Comparison of ENCODE assay signal across 8 cellular contexts in genomic region chr2:26034597-26035067, GRCh38. TPM values are rescaled to one million over a fixed set of nuclear protein-coding genes. Genes with fewer than 3 reads are reported as not detected.
A peak's percentile ranks its signal among the peaks of the same experiment; 100 is the strongest.
DNase-seq lines count a peak whose midpoint lies in the region; ATAC-seq, FAIRE-seq and TF ChIP-seq lines count a peak whose summit lies in the region.

No MANE protein-coding gene starts in this region.

- no peak for FAIRE-seq in A549 (lab: Jason Lieb, UNC)

- H3K36me3 Mint-ChIP-seq in activated B cell treated with CpG ODN at 0.5 μM for 24 hours (ENCODE audit: low read depth) (peaks cover 34% of the 10 kb centered on the region), glutamatergic neuron (ENCODE audit: unreplicated experiment) (no peaks in the 10 kb centered on the region)

- peak in 1 of 2 experiments; percentile 51 for DNase-seq in A549 (ENCODE audit: low read depth in 1 of 2, low spot score in 1 of 2)
- DNase-seq in H7, result peak; percentile 49
- no peak for DNase-seq in activated B cell treated with CpG ODN at 0.5 μM for 24 hours
- DNase-seq in glutamatergic neuron, result no peak
- DNase-seq in NCI-H2029 (lab: John Stamatoyannopoulos, UW), result no peak

- TF ChIP-seq CTCF in A549 (IDR thresholded peaks at IDR 0.05), result no peak
- no peak for TF ChIP-seq CTCF in activated B cell treated with CpG ODN at 0.5 μM for 24 hours (IDR thresholded peaks at IDR 0.05)
- no peak for TF ChIP-seq CTCF in glutamatergic neuron (IDR thresholded peaks at IDR 0.05; ENCODE audit: partially characterized antibody, unreplicated experiment)

- H3K4me1 Mint-ChIP-seq in activated B cell treated with CpG ODN at 0.5 μM for 24 hours (peaks cover 39% of the 10 kb centered on the region), glutamatergic neuron (ENCODE audit: low read depth, unreplicated experiment) (peaks cover 6% of the 10 kb centered on the region)

- no peak for TF ChIP-seq POLR2A in A549 (IDR thresholded peaks at IDR 0.05; ENCODE audit: low read length)

- H3K4me3 Mint-ChIP-seq in activated B cell treated with CpG ODN at 0.5 μM for 24 hours (peak overlapping the region; percentile 90), glutamatergic neuron (ENCODE audit: unreplicated experiment) (peak overlapping the region; percentile 98)

- no peaks in the 10 kb centered on the region for H3K9me3 ChIP-seq in A549
- H3K9me3 ChIP-seq in skeletal muscle satellite cell (replicated peaks; ENCODE audit: low read length), result no peaks in the 10 kb centered on the region

- H3K9me3 Mint-ChIP-seq in activated B cell treated with CpG ODN at 0.5 μM for 24 hours, result no peaks in the 10 kb centered on the region
- peaks cover 17% of the 10 kb centered on the region for H3K9me3 Mint-ChIP-seq in glutamatergic neuron (ENCODE audit: unreplicated experiment)

- intact Hi-C loops in activated B cell treated with CpG ODN at 0.5 μM for 24 hours (cut with micrococcal nuclease), result loop anchor here (1.0 to 5.0 kb wide), 7 partner anchors 10 to 1957 kb away; partner anchors contain the start of genes ADGRF3, AGBL5, ASXL2 and BABAM2

- POLR2A ChIA-PET in A549 (lab: Yijun Ruan, JAX) (interaction anchor here (0.6 to 3.9 kb wide), 17 partner anchors 8 to 84 kb away, joined by 3 to 38 read pairs (median 6); no protein-coding TSS in a partner anchor), activated B cell treated with CpG ODN at 0.5 μM for 24 hours (lab: Charles Lee) (interaction anchor here (0.5 to 3.2 kb wide), 14 partner anchors 9 to 1017 kb away, joined by 3 to 25 read pairs (median 5); partner anchors contain the start of genes AGBL5, ASXL2, HADHA and HADHB)

- peak overlapping the region; percentile 69 for H3K4me2 ChIP-seq in A549
- peak overlapping the region; percentile 85 for H3K4me2 ChIP-seq in skeletal muscle satellite cell (ENCODE audit: low read length)

- ATAC-seq in A549, result no peak; a peak in 1 of 6 replicates
- ATAC-seq in activated B cell treated with CpG ODN at 0.5 μM for 24 hours (ENCODE audit: low read depth), result no peak
- no peak for ATAC-seq in GM19395 (IDR thresholded peaks at IDR 0.05; ENCODE audit: unreplicated experiment)
- ATAC-seq in GM21381 (IDR thresholded peaks at IDR 0.05; ENCODE audit: unreplicated experiment), result no peak

- H3K36me3 ChIP-seq in H7 (replicated peaks; ENCODE audit: control insufficient read depth, insufficient read depth, low read length) (no peaks in the 10 kb centered on the region; the same call in 1 of the 2 replicates), skeletal muscle satellite cell (ENCODE audit: insufficient read depth, low read length) (peaks cover 9% of the 10 kb centered on the region)

- no peak for TF ChIP-seq RAD21 in A549 (conservative IDR thresholded peaks at IDR 0.05 in 1 of 2, IDR thresholded peaks at IDR 0.05 in 1 of 2)

- H3K27ac ChIP-seq in A549, result peak overlapping the region; percentile 88 to 95

- CTCF ChIA-PET in A549 (lab: Yijun Ruan, JAX) (interaction anchor here (0.6 to 7.2 kb wide), 17 partner anchors 11 to 110 kb away, joined by 3 to 52 read pairs (median 5); no protein-coding TSS in a partner anchor), activated B cell treated with CpG ODN at 0.5 μM for 24 hours (lab: Charles Lee) (interaction anchor here (1.3 to 1.7 kb wide), 2 partner anchors 43 to 51 kb away, joined by 3 to 6 read pairs (median 6); no protein-coding TSS in a partner anchor)

- H3K27me3 Mint-ChIP-seq in activated B cell treated with CpG ODN at 0.5 μM for 24 hours (no peaks in the 10 kb centered on the region), glutamatergic neuron (ENCODE audit: unreplicated experiment) (peaks cover 12% of the 10 kb centered on the region)

- H3K4me3 ChIP-seq in A549, result peak overlapping the region; percentile 92
- H3K4me3 ChIP-seq in H7 (ENCODE audit: insufficient read depth, low read depth, low read length), result peak overlapping the region; percentile 84
- peak overlapping the region; percentile 90 for H3K4me3 ChIP-seq in skeletal muscle satellite cell (ENCODE audit: low read length)

- H3K4me1 ChIP-seq in A549, result peaks cover 31% of the 10 kb centered on the region
- peaks cover 13% of the 10 kb centered on the region for H3K4me1 ChIP-seq in skeletal muscle satellite cell (ENCODE audit: control insufficient read depth, insufficient read depth, low read length)

- TF ChIP-seq EP300 in A549 (IDR thresholded peaks at IDR 0.05), result no peak

- H3K27ac Mint-ChIP-seq in activated B cell treated with CpG ODN at 0.5 μM for 24 hours (peak overlapping the region; percentile 92), glutamatergic neuron (ENCODE audit: unreplicated experiment) (peak overlapping the region; percentile 97)

- WGBS in A549 (ENCODE audit: missing lambda C conversion rate), result under 1% methylated on average over 24 of the region's 24 CpGs

- no peaks in the 10 kb centered on the region for H3K27me3 ChIP-seq in H7 (ENCODE audit: control insufficient read depth, insufficient read depth, low read length)
- H3K27me3 ChIP-seq in skeletal muscle satellite cell (ENCODE audit: control insufficient read depth, insufficient read depth, low read length), result no peaks in the 10 kb centered on the region

- peak overlapping the region; percentile 96 for H3K9ac ChIP-seq in skeletal muscle satellite cell (ENCODE audit: low read depth, low read length)

TF ChIP-seq in A549, 52 proteins besides CTCF, POLR2A, EP300 and RAD21:
- no peak for TF ChIP-seq JUNB (IDR thresholded peaks at IDR 0.05)
- TF ChIP-seq MYC (IDR thresholded peaks at IDR 0.05; ENCODE audit: borderline replicate concordance, low read length), result no peak
- TF ChIP-seq CHD2 (IDR thresholded peaks at IDR 0.05; ENCODE audit: low read length, partially characterized antibody), result no peak
- no peak for TF ChIP-seq GATA3 (IDR thresholded peaks at IDR 0.05; ENCODE audit: borderline replicate concordance)
- TF ChIP-seq TFCP2L1 (CRISPR knock-in tag; IDR thresholded peaks at IDR 0.05), result 0 out of 2 replicates have a peak, but pooled peaks have one; percentile 3
- TF ChIP-seq ESRRA (IDR thresholded peaks at IDR 0.05; ENCODE audit: borderline replicate concordance, low read length), result no peak
- no peak; a peak in 1 of 5 replicates for TF ChIP-seq JUN (IDR thresholded peaks at IDR 0.05)
- no peak for TF ChIP-seq ATOH8 (CRISPR knock-in tag; IDR thresholded peaks at IDR 0.05; ENCODE audit: low read depth)
- TF ChIP-seq, protein P1, sequence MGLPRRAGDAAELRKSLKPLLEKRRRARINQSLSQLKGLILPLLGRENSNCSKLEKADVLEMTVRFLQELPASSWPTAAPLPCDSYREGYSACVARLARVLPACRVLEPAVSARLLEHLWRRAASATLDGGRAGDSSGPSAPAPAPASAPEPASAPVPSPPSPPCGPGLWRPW (IDR thresholded peaks at IDR 0.05), result no peak
- TF ChIP-seq EHF (CRISPR knock-in tag; IDR thresholded peaks at IDR 0.05), result no peak
- TF ChIP-seq RARB (CRISPR knock-in tag; IDR thresholded peaks at IDR 0.05), result no peak
- peak; percentile 1; the same call in 1 of the 2 replicates for TF ChIP-seq ZC3H11A (IDR thresholded peaks at IDR 0.05)
- TF ChIP-seq SREBF2 (IDR thresholded peaks at IDR 0.05), result no peak
- no peak for TF ChIP-seq RFX5 (IDR thresholded peaks at IDR 0.05)

RNA-seq across cellular contexts. Expression of gene RAB10, which starts 0.7 kb away (rescaled TPM):
- polyA plus RNA-seq in A549 (2011; rRNA removed) (332 and 692 TPM in 2 replicates), A549 (2017; fragmentation: RNase III; extraction: RNeasy Plus Mini Kit Qiagen cat#74134 plus additional on column Dnase treatment) (256 to 289 TPM (median 272 TPM) in 3 replicates)
- polyA plus RNA-seq in A549 (2012; cell fraction: cytosol; rRNA removed), result 132 and 139 TPM in 2 replicates
- 112 and 147 TPM in 2 replicates for polyA plus RNA-seq in A549 (2012; cell fraction: nucleus; rRNA removed)
- 108 and 123 TPM in 2 replicates for polyA minus RNA-seq in A549 (2011; rRNA and poly(A)+ RNA removed)
- 92.6 and 101 TPM in 2 replicates for total RNA-seq in H7 (2014; rRNA removed; shearing (Covaris generic))
- total RNA-seq in activated B cell treated with CpG ODN at 0.5 μM for 24 hours (79.3 and 94.6 TPM in 2 replicates), glutamatergic neuron (ENCODE audit: unreplicated experiment) (168 TPM)
- total RNA-seq in skeletal muscle satellite cell (2012; rRNA removed), result 144 and 152 TPM in 2 replicates

RNA-seq across cellular contexts. Expression of gene KIF3C, which starts 52.3 kb away (rescaled TPM):
- polyA plus RNA-seq in A549 (2011; rRNA removed), result 17.1 and 20.1 TPM in 2 replicates
- polyA plus RNA-seq in A549 (2012; cell fraction: cytosol; rRNA removed), result 18.2 and 20.9 TPM in 2 replicates
- 20.5 and 20.6 TPM in 2 replicates for polyA plus RNA-seq in A549 (2012; cell fraction: nucleus; rRNA removed)
- 57.4 to 80.8 TPM (median 77.4 TPM) in 3 replicates for polyA plus RNA-seq in A549 (2017; fragmentation: RNase III; extraction: RNeasy Plus Mini Kit Qiagen cat#74134 plus additional on column Dnase treatment)
- 34.3 and 36.5 TPM in 2 replicates for polyA minus RNA-seq in A549 (2011; rRNA and poly(A)+ RNA removed)
- 24.7 and 27.5 TPM in 2 replicates for total RNA-seq in H7 (2014; rRNA removed; shearing (Covaris generic))
- 1.5 and 1.8 TPM in 2 replicates for total RNA-seq in activated B cell treated with CpG ODN at 0.5 μM for 24 hours
- 210 TPM for total RNA-seq in glutamatergic neuron (ENCODE audit: unreplicated experiment)
- total RNA-seq in skeletal muscle satellite cell (2012; rRNA removed), result 6.8 and 8.7 TPM in 2 replicates
